Comparison of ENCODE assay signal across 1 cellular context in the genomic region with DNA sequence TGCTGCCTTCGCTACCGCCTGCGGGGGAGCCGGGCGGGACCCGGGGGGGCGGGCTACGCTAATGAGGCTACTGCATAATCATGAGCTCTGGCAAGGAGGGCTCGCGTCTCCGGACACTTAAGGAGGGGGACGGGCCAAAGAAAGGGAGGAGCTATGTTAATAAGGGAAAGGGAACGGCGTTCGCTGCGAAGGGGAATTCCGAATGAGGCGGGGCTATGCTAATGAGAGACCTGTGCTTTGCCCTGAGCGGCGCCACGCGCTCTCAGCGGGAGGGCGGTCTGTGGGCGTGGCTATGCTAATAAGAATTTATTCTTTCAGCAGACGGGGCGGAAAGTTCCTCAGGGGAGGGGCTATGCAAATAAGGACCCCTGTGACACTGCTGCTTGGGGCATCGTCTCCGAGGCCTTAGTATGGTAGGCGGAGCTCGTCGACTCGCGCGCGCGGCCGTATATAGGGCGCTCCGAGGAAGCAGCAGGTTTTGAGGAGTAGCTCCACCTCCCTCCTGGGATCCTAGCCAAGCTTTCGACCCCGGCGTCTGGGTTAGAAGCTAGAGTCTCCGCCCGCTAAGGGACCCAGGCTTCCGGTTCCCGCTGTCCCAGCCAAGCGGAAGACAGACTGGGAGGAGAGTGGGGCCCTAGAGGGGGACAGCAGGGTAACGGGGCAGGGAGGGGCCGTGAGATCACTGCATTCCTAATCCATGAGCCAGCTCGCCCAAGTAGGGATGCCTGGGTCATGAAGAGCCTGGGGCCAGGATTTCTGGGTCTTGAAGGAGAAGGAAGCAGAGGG.
A peak's percentile ranks its signal among the peaks of the same experiment; 100 is the strongest.
TF ChIP-seq lines count a peak whose summit lies in the region.

A gene (minus strand): TSS at position 31 of the 786 bp plus-strand sequence. CDS start 45 bp downstream, outside the sequence.

TF ChIP-seq in K562, 482 proteins besides CTCF, POLR2A, EP300 and RAD21 (continued from another document and continues in another):
- no peak for TF ChIP-seq NUFIP1 (IDR thresholded peaks at IDR 0.05; ENCODE audit: partially characterized antibody)
- TF ChIP-seq PRMT5 (CRISPR knock-in tag; IDR thresholded peaks at IDR 0.05), result no peak
- TF ChIP-seq, protein P1, sequence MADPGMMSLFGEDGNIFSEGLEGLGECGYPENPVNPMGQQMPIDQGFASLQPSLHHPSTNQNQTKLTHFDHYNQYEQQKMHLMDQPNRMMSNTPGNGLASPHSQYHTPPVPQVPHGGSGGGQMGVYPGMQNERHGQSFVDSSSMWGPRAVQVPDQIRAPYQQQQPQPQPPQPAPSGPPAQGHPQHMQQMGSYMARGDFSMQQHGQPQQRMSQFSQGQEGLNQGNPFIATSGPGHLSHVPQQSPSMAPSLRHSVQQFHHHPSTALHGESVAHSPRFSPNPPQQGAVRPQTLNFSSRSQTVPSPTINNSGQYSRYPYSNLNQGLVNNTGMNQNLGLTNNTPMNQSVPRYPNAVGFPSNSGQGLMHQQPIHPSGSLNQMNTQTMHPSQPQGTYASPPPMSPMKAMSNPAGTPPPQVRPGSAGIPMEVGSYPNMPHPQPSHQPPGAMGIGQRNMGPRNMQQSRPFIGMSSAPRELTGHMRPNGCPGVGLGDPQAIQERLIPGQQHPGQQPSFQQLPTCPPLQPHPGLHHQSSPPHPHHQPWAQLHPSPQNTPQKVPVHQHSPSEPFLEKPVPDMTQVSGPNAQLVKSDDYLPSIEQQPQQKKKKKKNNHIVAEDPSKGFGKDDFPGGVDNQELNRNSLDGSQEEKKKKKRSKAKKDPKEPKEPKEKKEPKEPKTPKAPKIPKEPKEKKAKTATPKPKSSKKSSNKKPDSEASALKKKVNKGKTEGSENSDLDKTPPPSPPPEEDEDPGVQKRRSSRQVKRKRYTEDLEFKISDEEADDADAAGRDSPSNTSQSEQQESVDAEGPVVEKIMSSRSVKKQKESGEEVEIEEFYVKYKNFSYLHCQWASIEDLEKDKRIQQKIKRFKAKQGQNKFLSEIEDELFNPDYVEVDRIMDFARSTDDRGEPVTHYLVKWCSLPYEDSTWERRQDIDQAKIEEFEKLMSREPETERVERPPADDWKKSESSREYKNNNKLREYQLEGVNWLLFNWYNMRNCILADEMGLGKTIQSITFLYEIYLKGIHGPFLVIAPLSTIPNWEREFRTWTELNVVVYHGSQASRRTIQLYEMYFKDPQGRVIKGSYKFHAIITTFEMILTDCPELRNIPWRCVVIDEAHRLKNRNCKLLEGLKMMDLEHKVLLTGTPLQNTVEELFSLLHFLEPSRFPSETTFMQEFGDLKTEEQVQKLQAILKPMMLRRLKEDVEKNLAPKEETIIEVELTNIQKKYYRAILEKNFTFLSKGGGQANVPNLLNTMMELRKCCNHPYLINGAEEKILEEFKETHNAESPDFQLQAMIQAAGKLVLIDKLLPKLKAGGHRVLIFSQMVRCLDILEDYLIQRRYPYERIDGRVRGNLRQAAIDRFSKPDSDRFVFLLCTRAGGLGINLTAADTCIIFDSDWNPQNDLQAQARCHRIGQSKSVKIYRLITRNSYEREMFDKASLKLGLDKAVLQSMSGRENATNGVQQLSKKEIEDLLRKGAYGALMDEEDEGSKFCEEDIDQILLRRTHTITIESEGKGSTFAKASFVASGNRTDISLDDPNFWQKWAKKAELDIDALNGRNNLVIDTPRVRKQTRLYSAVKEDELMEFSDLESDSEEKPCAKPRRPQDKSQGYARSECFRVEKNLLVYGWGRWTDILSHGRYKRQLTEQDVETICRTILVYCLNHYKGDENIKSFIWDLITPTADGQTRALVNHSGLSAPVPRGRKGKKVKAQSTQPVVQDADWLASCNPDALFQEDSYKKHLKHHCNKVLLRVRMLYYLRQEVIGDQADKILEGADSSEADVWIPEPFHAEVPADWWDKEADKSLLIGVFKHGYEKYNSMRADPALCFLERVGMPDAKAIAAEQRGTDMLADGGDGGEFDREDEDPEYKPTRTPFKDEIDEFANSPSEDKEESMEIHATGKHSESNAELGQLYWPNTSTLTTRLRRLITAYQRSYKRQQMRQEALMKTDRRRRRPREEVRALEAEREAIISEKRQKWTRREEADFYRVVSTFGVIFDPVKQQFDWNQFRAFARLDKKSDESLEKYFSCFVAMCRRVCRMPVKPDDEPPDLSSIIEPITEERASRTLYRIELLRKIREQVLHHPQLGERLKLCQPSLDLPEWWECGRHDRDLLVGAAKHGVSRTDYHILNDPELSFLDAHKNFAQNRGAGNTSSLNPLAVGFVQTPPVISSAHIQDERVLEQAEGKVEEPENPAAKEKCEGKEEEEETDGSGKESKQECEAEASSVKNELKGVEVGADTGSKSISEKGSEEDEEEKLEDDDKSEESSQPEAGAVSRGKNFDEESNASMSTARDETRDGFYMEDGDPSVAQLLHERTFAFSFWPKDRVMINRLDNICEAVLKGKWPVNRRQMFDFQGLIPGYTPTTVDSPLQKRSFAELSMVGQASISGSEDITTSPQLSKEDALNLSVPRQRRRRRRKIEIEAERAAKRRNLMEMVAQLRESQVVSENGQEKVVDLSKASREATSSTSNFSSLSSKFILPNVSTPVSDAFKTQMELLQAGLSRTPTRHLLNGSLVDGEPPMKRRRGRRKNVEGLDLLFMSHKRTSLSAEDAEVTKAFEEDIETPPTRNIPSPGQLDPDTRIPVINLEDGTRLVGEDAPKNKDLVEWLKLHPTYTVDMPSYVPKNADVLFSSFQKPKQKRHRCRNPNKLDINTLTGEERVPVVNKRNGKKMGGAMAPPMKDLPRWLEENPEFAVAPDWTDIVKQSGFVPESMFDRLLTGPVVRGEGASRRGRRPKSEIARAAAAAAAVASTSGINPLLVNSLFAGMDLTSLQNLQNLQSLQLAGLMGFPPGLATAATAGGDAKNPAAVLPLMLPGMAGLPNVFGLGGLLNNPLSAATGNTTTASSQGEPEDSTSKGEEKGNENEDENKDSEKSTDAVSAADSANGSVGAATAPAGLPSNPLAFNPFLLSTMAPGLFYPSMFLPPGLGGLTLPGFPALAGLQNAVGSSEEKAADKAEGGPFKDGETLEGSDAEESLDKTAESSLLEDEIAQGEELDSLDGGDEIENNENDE (IDR thresholded peaks at IDR 0.05; ENCODE audit: low read depth, low read length), result no peak
- TF ChIP-seq, protein P2, sequence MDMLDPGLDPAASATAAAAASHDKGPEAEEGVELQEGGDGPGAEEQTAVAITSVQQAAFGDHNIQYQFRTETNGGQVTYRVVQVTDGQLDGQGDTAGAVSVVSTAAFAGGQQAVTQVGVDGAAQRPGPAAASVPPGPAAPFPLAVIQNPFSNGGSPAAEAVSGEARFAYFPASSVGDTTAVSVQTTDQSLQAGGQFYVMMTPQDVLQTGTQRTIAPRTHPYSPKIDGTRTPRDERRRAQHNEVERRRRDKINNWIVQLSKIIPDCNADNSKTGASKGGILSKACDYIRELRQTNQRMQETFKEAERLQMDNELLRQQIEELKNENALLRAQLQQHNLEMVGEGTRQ (CRISPR knock-in tag; IDR thresholded peaks at IDR 0.05), result no peak
- TF ChIP-seq, protein P3, sequence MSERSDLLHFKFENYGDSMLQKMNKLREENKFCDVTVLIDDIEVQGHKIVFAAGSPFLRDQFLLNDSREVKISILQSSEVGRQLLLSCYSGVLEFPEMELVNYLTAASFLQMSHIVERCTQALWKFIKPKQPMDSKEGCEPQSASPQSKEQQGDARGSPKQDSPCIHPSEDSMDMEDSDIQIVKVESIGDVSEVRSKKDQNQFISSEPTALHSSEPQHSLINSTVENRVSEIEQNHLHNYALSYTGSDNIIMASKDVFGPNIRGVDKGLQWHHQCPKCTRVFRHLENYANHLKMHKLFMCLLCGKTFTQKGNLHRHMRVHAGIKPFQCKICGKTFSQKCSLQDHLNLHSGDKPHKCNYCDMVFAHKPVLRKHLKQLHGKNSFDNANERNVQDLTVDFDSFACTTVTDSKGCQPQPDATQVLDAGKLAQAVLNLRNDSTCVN (CRISPR knock-in tag; IDR thresholded peaks at IDR 0.05), result no peak
- no peak for TF ChIP-seq ZC3H8 (IDR thresholded peaks at IDR 0.05)
- no peak for TF ChIP-seq RFX5 (IDR thresholded peaks at IDR 0.05; ENCODE audit: low read depth, low read length)
- no peak for TF ChIP-seq ZNF384 (IDR thresholded peaks at IDR 0.05; ENCODE audit: low read depth, low read length)
- TF ChIP-seq, protein P4, sequence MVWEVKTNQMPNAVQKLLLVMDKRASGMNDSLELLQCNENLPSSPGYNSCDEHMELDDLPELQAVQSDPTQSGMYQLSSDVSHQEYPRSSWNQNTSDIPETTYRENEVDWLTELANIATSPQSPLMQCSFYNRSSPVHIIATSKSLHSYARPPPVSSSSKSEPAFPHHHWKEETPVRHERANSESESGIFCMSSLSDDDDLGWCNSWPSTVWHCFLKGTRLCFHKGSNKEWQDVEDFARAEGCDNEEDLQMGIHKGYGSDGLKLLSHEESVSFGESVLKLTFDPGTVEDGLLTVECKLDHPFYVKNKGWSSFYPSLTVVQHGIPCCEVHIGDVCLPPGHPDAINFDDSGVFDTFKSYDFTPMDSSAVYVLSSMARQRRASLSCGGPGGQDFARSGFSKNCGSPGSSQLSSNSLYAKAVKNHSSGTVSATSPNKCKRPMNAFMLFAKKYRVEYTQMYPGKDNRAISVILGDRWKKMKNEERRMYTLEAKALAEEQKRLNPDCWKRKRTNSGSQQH (CRISPR knock-in tag; IDR thresholded peaks at IDR 0.05), result no peak
- TF ChIP-seq ZNF24 (IDR thresholded peaks at IDR 0.05), result no peak
- TF ChIP-seq, protein P5, sequence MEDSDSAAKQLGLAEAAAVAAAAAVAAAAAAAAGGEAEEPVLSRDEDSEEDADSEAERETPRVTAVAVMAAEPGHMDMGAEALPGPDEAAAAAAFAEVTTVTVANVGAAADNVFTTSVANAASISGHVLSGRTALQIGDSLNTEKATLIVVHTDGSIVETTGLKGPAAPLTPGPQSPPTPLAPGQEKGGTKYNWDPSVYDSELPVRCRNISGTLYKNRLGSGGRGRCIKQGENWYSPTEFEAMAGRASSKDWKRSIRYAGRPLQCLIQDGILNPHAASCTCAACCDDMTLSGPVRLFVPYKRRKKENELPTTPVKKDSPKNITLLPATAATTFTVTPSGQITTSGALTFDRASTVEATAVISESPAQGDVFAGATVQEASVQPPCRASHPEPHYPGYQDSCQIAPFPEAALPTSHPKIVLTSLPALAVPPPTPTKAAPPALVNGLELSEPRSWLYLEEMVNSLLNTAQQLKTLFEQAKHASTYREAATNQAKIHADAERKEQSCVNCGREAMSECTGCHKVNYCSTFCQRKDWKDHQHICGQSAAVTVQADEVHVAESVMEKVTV (CRISPR knock-in tag; IDR thresholded peaks at IDR 0.05), result no peak
- TF ChIP-seq HCFC1 (IDR thresholded peaks at IDR 0.05; ENCODE audit: low read depth, low read length), result peak; percentile 51
- TF ChIP-seq, protein P6, sequence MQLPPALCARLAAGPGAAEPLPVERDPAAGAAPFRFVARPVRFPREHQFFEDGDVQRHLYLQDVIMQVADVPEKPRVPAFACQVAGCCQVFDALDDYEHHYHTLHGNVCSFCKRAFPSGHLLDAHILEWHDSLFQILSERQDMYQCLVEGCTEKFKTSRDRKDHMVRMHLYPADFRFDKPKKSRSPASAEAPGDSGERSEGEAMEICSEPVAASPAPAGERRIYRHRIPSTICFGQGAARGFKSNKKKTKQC (CRISPR knock-in tag; IDR thresholded peaks at IDR 0.05), result no peak
- TF ChIP-seq BCL6 (CRISPR knock-in tag; IDR thresholded peaks at IDR 0.05), result no peak
- TF ChIP-seq IRF2 (CRISPR knock-in tag; IDR thresholded peaks at IDR 0.05), result no peak
- TF ChIP-seq, protein P7, sequence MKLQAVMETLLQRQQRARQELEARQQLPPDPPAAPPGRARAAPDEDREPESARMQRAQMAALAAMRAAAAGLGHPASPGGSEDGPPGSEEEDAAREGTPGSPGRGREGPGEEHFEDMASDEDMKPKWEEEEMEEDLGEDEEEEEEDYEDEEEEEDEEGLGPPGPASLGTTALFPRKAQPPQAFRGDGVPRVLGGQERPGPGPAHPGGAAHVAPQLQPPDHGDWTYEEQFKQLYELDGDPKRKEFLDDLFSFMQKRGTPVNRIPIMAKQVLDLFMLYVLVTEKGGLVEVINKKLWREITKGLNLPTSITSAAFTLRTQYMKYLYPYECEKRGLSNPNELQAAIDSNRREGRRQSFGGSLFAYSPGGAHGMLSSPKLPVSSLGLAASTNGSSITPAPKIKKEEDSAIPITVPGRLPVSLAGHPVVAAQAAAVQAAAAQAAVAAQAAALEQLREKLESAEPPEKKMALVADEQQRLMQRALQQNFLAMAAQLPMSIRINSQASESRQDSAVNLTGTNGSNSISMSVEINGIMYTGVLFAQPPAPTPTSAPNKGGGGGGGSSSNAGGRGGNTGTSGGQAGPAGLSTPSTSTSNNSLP (IDR thresholded peaks at IDR 0.05; ENCODE audit: borderline replicate concordance, low read depth, low read length), result 0 out of 2 replicates have a peak, but pooled peaks have one; percentile 25
